In the genomic region with DNA sequence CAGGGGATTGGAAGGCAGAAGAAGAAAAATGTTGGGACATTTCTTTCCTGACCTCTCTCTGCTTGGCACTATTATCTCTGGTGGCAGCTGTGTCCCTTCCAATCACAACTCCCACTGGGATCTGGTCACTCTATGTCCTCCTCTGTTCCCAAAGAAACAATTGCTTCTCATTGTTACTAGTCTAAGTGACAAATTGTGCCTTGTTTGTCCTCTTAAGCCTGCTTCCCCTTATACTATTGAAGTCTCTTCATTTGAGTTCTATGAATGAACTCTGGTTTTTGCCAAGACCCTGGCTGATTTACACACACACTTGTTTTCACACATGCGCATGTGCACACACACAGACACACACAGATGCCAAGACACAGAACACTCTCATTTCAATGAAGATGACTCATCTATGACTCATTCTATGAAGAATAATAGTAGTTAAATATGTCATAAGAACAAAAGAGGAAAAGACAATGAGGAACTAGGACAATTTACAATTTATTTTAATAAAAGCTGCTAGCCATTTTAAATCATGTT, we compare ENCODE assay signal across 10 cellular contexts.
DNase-seq lines count a peak whose midpoint lies in the region; ATAC-seq and TF ChIP-seq lines count a peak whose summit lies in the region.
"Had no signal": no experiment of that assay in that cellular context is flagged by ENCODE, and none has a peak within 500 bp of the region (broad histone marks: within the 10 kb centered on the region; RNA-seq: fewer than 3 reads in every experiment).

No MANE protein-coding gene starts in this region.

- no peak overlapping the region for H3K4me3 Mint-ChIP-seq in HFFc6
- H3K4me3 Mint-ChIP-seq: activated naive CD8-positive, alpha-beta T cell had no signal

- peaks cover 3% of the 10 kb centered on the region; the same call in 1 of the 2 replicates for H3K27me3 Mint-ChIP-seq in HFFc6 (ENCODE audit: insufficient read depth)

- peaks cover 32% of the 10 kb centered on the region for H3K4me1 ChIP-seq in OCI-LY3 (ENCODE audit: low read length)
- H3K4me1 ChIP-seq: prostate gland had no signal

- H3K9me3 ChIP-seq in OCI-LY3 (ENCODE audit: insufficient read depth, low read length), result no peaks in the 10 kb centered on the region
- H3K9me3 ChIP-seq: prostate gland had no signal

- H3K4me1 Mint-ChIP-seq in HFFc6 (ENCODE audit: low read depth), result no peaks in the 10 kb centered on the region

- DNase-seq in AG08395 (ENCODE audit: low spot score), result peak; percentile 30
- peak; percentile 36 for DNase-seq in fibroblast of villous mesenchyme (ENCODE audit: low read depth)
- DNase-seq in HFFc6, result no peak
- DNase-seq in T1000 (lab: John Stamatoyannopoulos, UW), result no peak
- no peak for DNase-seq in mesenteric fat pad (ENCODE audit: low spot score)

- no peak overlapping the region for H3K27ac Mint-ChIP-seq in HFFc6
- H3K27ac Mint-ChIP-seq: activated naive CD8-positive, alpha-beta T cell had no signal

- H3K4me3 ChIP-seq in OCI-LY3 (ENCODE audit: low read length), result no peak overlapping the region
- H3K4me3 ChIP-seq in fibroblast of villous mesenchyme (ENCODE audit: low read depth, low read length), result no peak overlapping the region
- H3K4me3 ChIP-seq: prostate gland had no signal

- H3K4me2 ChIP-seq in OCI-LY3 (ENCODE audit: low read length), result peak overlapping the region; percentile 37

- no peak for TF ChIP-seq CTCF in OCI-LY3 (IDR thresholded peaks at IDR 0.05; ENCODE audit: low read depth, low read length)
- TF ChIP-seq CTCF in fibroblast of villous mesenchyme (IDR thresholded peaks at IDR 0.05; ENCODE audit: insufficient read depth, low read depth, low read length), result no peak
- TF ChIP-seq CTCF in HFFc6 (IDR thresholded peaks at IDR 0.05), result no peak

- no peaks in the 10 kb centered on the region for H3K36me3 ChIP-seq in OCI-LY3 (replicated peaks; ENCODE audit: low read depth, low read length)
- H3K36me3 ChIP-seq: prostate gland had no signal

- ATAC-seq in GM21360 (IDR thresholded peaks at IDR 0.05; ENCODE audit: unreplicated experiment) (peak; percentile 70), HG03196 (IDR thresholded peaks at IDR 0.05; ENCODE audit: unreplicated experiment) (no peak)

- H3K27ac ChIP-seq in OCI-LY3 (ENCODE audit: low read length), result no peak overlapping the region
- H3K27ac ChIP-seq: prostate gland had no signal

- no peak overlapping the region for H2AFZ ChIP-seq in OCI-LY3 (ENCODE audit: low read depth, low read length)

- no peaks in the 10 kb centered on the region for H3K79me2 ChIP-seq in OCI-LY3 (ENCODE audit: low read length)

- H4K20me1 ChIP-seq in OCI-LY3 (ENCODE audit: insufficient read depth, low read length), result no peaks in the 10 kb centered on the region

- no peaks in the 10 kb centered on the region for H3K36me3 Mint-ChIP-seq in HFFc6 (ENCODE audit: low read depth)

- no peaks in the 10 kb centered on the region; the same call in 1 of the 2 replicates for H3K27me3 ChIP-seq in OCI-LY3 (ENCODE audit: low read depth, low read length)

- no peak overlapping the region for H3K9ac ChIP-seq in OCI-LY3 (ENCODE audit: low read length)

- H3K9me3 Mint-ChIP-seq in HFFc6, result peaks cover 7% of the 10 kb centered on the region

Comparison
In these comparisons a context has a peak if more than half of its experiments do, and no peak if none do; other contexts are left out.
1. DNase-seq: peak in AG08395 (single experiment) and fibroblast of villous mesenchyme (single experiment); none in HFFc6 (single experiment), T1000 (single experiment) and mesenteric fat pad (single experiment).